ENCODE assay signal across 17 cellular contexts in genomic region chr15:47548189-47548588, GRCh38.
A peak's percentile ranks its signal among the peaks of the same experiment; 100 is the strongest.
DNase-seq lines count a peak whose midpoint lies in the region; TF ChIP-seq lines count a peak whose summit lies in the region.
"Had no signal": no experiment of that assay in that cellular context is flagged by ENCODE, and none has a peak within 500 bp of the region (broad histone marks: within the 10 kb centered on the region; RNA-seq: fewer than 3 reads in every experiment).

No MANE protein-coding gene starts in this region.

- H3K9me3 ChIP-seq in cardiac muscle cell (ENCODE audit: low read depth) (no peaks in the 10 kb centered on the region), endodermal cell (ENCODE audit: control insufficient read depth, low read length) (no peaks in the 10 kb centered on the region), esophagus muscularis mucosa (no peaks in the 10 kb centered on the region)

- H3K27ac Mint-ChIP-seq in endodermal cell, result no peak overlapping the region
- H3K27ac Mint-ChIP-seq: CD4-positive, CD25-positive, alpha-beta regulatory T cell; T-helper 17 cell had no signal

- H3K36me3 Mint-ChIP-seq in endodermal cell (ENCODE audit: low read depth), result no peaks in the 10 kb centered on the region
- H3K36me3 Mint-ChIP-seq: CD4-positive, CD25-positive, alpha-beta regulatory T cell had no signal

- H3K4me1 ChIP-seq in cardiac muscle cell (ENCODE audit: low read depth) (peaks cover 14% of the 10 kb centered on the region), endodermal cell (ENCODE audit: control insufficient read depth, insufficient read depth, low read length) (peaks cover 4% of the 10 kb centered on the region), esophagus muscularis mucosa (peaks cover 0 to 6% (median 0%) of the 10 kb centered on the region in 4 donors)

- intact Hi-C loops in cardiac septum (cut with DNase I), result no loop called here
- intact Hi-C loops in esophagus muscularis mucosa (cut with DNase I), result no loop called here

- H3K27me3 ChIP-seq in cardiac muscle cell, result no peaks in the 10 kb centered on the region
- H3K27me3 ChIP-seq in endodermal cell (ENCODE audit: control insufficient read depth, insufficient read depth, low read length, poor library complexity, severe bottlenecking), result no peaks in the 10 kb centered on the region
- H3K27me3 ChIP-seq in esophagus muscularis mucosa, result no peaks in the 10 kb centered on the region

- no peak overlapping the region for H3K4me3 Mint-ChIP-seq in endodermal cell
- H3K4me3 Mint-ChIP-seq: CD4-positive, CD25-positive, alpha-beta regulatory T cell; T-helper 17 cell had no signal

- WGBS in endodermal cell (ENCODE audit: insufficient coverage in 1 of 2, insufficient read length in 1 of 2), 2 experiments, result 82 to 86% methylated on average over 1 of the region's 1 CpG
- WGBS in esophagus muscularis mucosa, result 36% methylated on average over 1 of the region's 1 CpG

- peaks cover 12% of the 10 kb centered on the region for H3K4me1 Mint-ChIP-seq in endodermal cell
- H3K4me1 Mint-ChIP-seq: T-helper 17 cell had no signal

- H3K9ac ChIP-seq in endodermal cell (ENCODE audit: extremely low read depth, low read length, poor library complexity, severe bottlenecking), result no peak overlapping the region
- H3K9ac ChIP-seq: KMS-11 had no signal

- H3K27me3 Mint-ChIP-seq in endodermal cell (ENCODE audit: insufficient read depth), result no peaks in the 10 kb centered on the region
- H3K27me3 Mint-ChIP-seq: CD4-positive, CD25-positive, alpha-beta regulatory T cell; T-helper 17 cell had no signal

- peak overlapping the region; percentile 30 for H3K27ac ChIP-seq in cardiac muscle cell
- H3K27ac ChIP-seq in endodermal cell (ENCODE audit: low read depth, low read length), result no peak overlapping the region
- H3K27ac ChIP-seq in esophagus muscularis mucosa (replicated peaks in 1 of 4), result no peak overlapping the region
- H3K27ac ChIP-seq: KMS-11, RWPE1, SK-N-MC had no signal

- H3K36me3 ChIP-seq in cardiac muscle cell (no peaks in the 10 kb centered on the region), endodermal cell (ENCODE audit: control insufficient read depth, insufficient read depth, low read length) (no peaks in the 10 kb centered on the region), esophagus muscularis mucosa (no peaks in the 10 kb centered on the region)

- DNase-seq in cardiac muscle cell (ENCODE audit: low read depth in 1 of 2, low spot score in 1 of 2) (no peak), cardiac septum (ENCODE audit: low spot score) (no peak), NCI-H2196 (lab: John Stamatoyannopoulos, UW; ENCODE audit: unreplicated experiment) (peak; percentile 20), endodermal cell (no peak), esophagus muscularis mucosa (ENCODE audit: extremely low spot score) (no peak), mucosa of gallbladder (ENCODE audit: low spot score) (no peak), dedifferentiated amniotic fluid mesenchymal stem cell (ENCODE audit: extremely low spot score) (no peak)
- DNase-seq: CD4-positive, CD25-positive, alpha-beta regulatory T cell; NCI-H1417 treated with DMSO at 0.1 percent for 48 hours; NCI-H526 treated with DMSO at 0.1 percent for 48 hours; NK-92 treated with Interleukin-12 subunit alpha and Interleukin-12 subunit beta, amount 100 ng/mL, for 24 hours; SHP77 treated with DMSO at 0.1 percent for 48 hours; SW 1271; T-helper 17 cell had no signal

- no peak for TF ChIP-seq EP300 in esophagus muscularis mucosa (IDR thresholded peaks at IDR 0.05)

- H3K4me3 ChIP-seq in cardiac muscle cell, result no peak overlapping the region
- peak overlapping the region; percentile 56 for H3K4me3 ChIP-seq in endodermal cell (ENCODE audit: low read length)
- H3K4me3 ChIP-seq in esophagus muscularis mucosa, result no peak overlapping the region
- H3K4me3 ChIP-seq: SK-N-MC had no signal

- no peak for TF ChIP-seq POLR2A in esophagus muscularis mucosa (IDR thresholded peaks at IDR 0.05; ENCODE audit: low read depth)

- H3K9me3 Mint-ChIP-seq in endodermal cell, result peaks cover 1% of the 10 kb centered on the region

- TF ChIP-seq CTCF in cardiac muscle cell (IDR thresholded peaks at IDR 0.05; ENCODE audit: low read depth, low read length), result no peak
- TF ChIP-seq CTCF in endodermal cell (conservative IDR thresholded peaks at IDR 0.05), result no peak
- TF ChIP-seq CTCF in esophagus muscularis mucosa (IDR thresholded peaks at IDR 0.05), result no peak
